Comparison of ENCODE assay signal across 9 cellular contexts in genomic region chr4:26217961-26218676, GRCh38.
A peak's percentile ranks its signal among the peaks of the same experiment; 100 is the strongest.
DNase-seq lines count a peak whose midpoint lies in the region; ATAC-seq, FAIRE-seq and TF ChIP-seq lines count a peak whose summit lies in the region.
"Had no signal": no experiment of that assay in that cellular context is flagged by ENCODE, and none has a peak within 500 bp of the region (broad histone marks: within the 10 kb centered on the region; RNA-seq: fewer than 3 reads in every experiment).

No MANE protein-coding gene starts in this region.

- FAIRE-seq in HepG2 (lab: Jason Lieb, UNC): no peak

- peaks cover 13% of the 10 kb centered on the region; the same call in 1 of the 2 replicates for H3K4me1 ChIP-seq in HepG2 (ENCODE audit: insufficient read depth, low read length)

- no peak for TF ChIP-seq POLR2A in HepG2 (IDR thresholded peaks at IDR 0.05; ENCODE audit: insufficient read depth in 1 of 2, low read depth in 2 of 2, low read length in 2 of 2)
- TF ChIP-seq POLR2A in erythroblast (IDR thresholded peaks at IDR 0.05; ENCODE audit: low read length): no peak

- BruUV-seq in HepG2 (replicated peaks; lab: Mats Ljungman, UMichigan): no TSS peak

- H3K4me3 ChIP-seq in AG10803 (ENCODE audit: low read length): peak overlapping the region; percentile 47
- H3K4me3 ChIP-seq in HepG2 (replicated peaks in 1 of 3; ENCODE audit: insufficient read depth in 1 of 3, low read depth in 2 of 3, low read length in 3 of 3): peak overlapping the region in 1 of 3 experiments; percentile 27; a peak in 1 of 6 replicates

- peak overlapping the region; percentile 60 for H3K4me2 ChIP-seq in HepG2 (ENCODE audit: low read depth, low read length)

- TF ChIP-seq EP300 in HepG2 (IDR thresholded peaks at IDR 0.05; ENCODE audit: low read depth in 2 of 2, low read length in 2 of 2) (no peak), HepG2 (CRISPR knock-in tag; IDR thresholded peaks at IDR 0.05; ENCODE audit: borderline replicate concordance) (no peak)

- in situ Hi-C loops in HepG2 (cut with HindIII; ENCODE audit: extremely low pct_ligation_motif_present, low pct_unique_long_range_greater_than_20kb): no loop called here

- CTCF ChIA-PET in HepG2 (lab: Yijun Ruan, JAX; ENCODE audit: low intra/inter-chr PET ratio, low total read pairs): no interaction called here

- no peaks in the 10 kb centered on the region for H3K36me3 ChIP-seq in HepG2 (replicated peaks in 1 of 2; ENCODE audit: control insufficient read depth in 1 of 2, insufficient read depth in 2 of 2, low read length in 2 of 2)

- ATAC-seq in GM21529 (IDR thresholded peaks at IDR 0.05; ENCODE audit: unreplicated experiment): peak; percentile 81
- ATAC-seq in HepG2: peak; percentile 68

- intact Hi-C loops in HepG2 (cut with micrococcal nuclease; ENCODE audit: unreplicated experiment): no loop called here

- H3K9ac ChIP-seq in HepG2 (ENCODE audit: insufficient read depth, low read depth, low read length): no peak overlapping the region

- POLR2A ChIA-PET in HepG2 (lab: Yijun Ruan, JAX): no interaction called here

- H3K27me3 ChIP-seq in HepG2 (ENCODE audit: control insufficient read depth in 1 of 2, insufficient read depth in 2 of 2, low read length in 2 of 2): peaks cover 0 to 11% of the 10 kb centered on the region in 2 experiments; a peak in 1 of 5 replicates

- H4K20me1 ChIP-seq in HepG2 (ENCODE audit: insufficient read depth, low read length): no peaks in the 10 kb centered on the region

- DNase-seq in AG10803 (ENCODE audit: low read depth): peak; percentile 68
- peak; percentile 76 to 90 for DNase-seq in NOMO-1 (lab: John Stamatoyannopoulos, UW; ENCODE audit: unreplicated experiment in 2 of 2)
- no peak for DNase-seq in HepG2 (ENCODE audit: low spot score)
- DNase-seq in cortex of kidney (lab: John Stamatoyannopoulos, UW): no peak
- no peak for DNase-seq in erythroblast (lab: John Stamatoyannopoulos, UW)
- DNase-seq in NCI-H187 treated with DMSO at 0.1 percent for 48 hours (lab: John Stamatoyannopoulos, UW): no peak
- DNase-seq in mesenteric fat pad (ENCODE audit: low spot score): no peak

- H3K9me3 ChIP-seq in HepG2 (ENCODE audit: low read length): no peaks in the 10 kb centered on the region

- H2AFZ ChIP-seq in HepG2 (ENCODE audit: low read length): no peak overlapping the region

- no peak overlapping the region for H3K27ac ChIP-seq in HepG2 (ENCODE audit: extremely low read length, insufficient read depth, low read length)
- H3K27ac ChIP-seq: C4-2B had no signal

- TF ChIP-seq RAD21 in HepG2 (CRISPR knock-in tag; IDR thresholded peaks at IDR 0.05): no peak

- no peak for TF ChIP-seq CTCF in AG10803 (conservative IDR thresholded peaks at IDR 0.05; ENCODE audit: low read length)
- no peak for TF ChIP-seq CTCF in HepG2 (CRISPR knock-in tag; IDR thresholded peaks at IDR 0.05)

- 17% methylated on average over 12 of the region's 16 CpGs for WGBS in HepG2 (ENCODE audit: low lambda C conversion rate)

- H3K79me2 ChIP-seq in HepG2 (ENCODE audit: insufficient read depth, low read length): no peaks in the 10 kb centered on the region

TF ChIP-seq in HepG2, 621 proteins besides CTCF, POLR2A, EP300 and RAD21:
- TF ChIP-seq ZNF580 (CRISPR knock-in tag; IDR thresholded peaks at IDR 0.05; ENCODE audit: borderline replicate concordance, low read depth): no peak
- TF ChIP-seq KAT8 (CRISPR knock-in tag; IDR thresholded peaks at IDR 0.05): no peak
- TF ChIP-seq GLMP (CRISPR knock-in tag; IDR thresholded peaks at IDR 0.05; ENCODE audit: borderline replicate concordance): no peak
- TF ChIP-seq TRIM24 (CRISPR knock-in tag; IDR thresholded peaks at IDR 0.05): no peak
- TF ChIP-seq ZNF460 (CRISPR knock-in tag; IDR thresholded peaks at IDR 0.05; ENCODE audit: borderline replicate concordance): no peak
- no peak for TF ChIP-seq ZC3H4 (CRISPR knock-in tag; IDR thresholded peaks at IDR 0.05; ENCODE audit: borderline replicate concordance)
- no peak for TF ChIP-seq TRIM22 (IDR thresholded peaks at IDR 0.05)
- no peak for TF ChIP-seq KDM1A (CRISPR knock-in tag; IDR thresholded peaks at IDR 0.05)
- no peak for TF ChIP-seq NR2F1 (CRISPR knock-in tag; IDR thresholded peaks at IDR 0.05)
- no peak for TF ChIP-seq FOXA3 (CRISPR knock-in tag; IDR thresholded peaks at IDR 0.05)
- no peak for TF ChIP-seq ZZZ3 (CRISPR knock-in tag; IDR thresholded peaks at IDR 0.05; ENCODE audit: borderline replicate concordance)
- TF ChIP-seq ELF3 (CRISPR knock-in tag; IDR thresholded peaks at IDR 0.05): no peak
- TF ChIP-seq ZNF746 (CRISPR knock-in tag; IDR thresholded peaks at IDR 0.05): no peak

Comparison
In these comparisons a context has a peak if more than half of its experiments do, and no peak if none do; other contexts are left out.
1. DNase-seq: peak in AG10803 (single experiment) and NOMO-1 (2 of 2); none in HepG2 (single experiment), cortex of kidney (single experiment), erythroblast (0 of 2), NCI-H187 treated with DMSO at 0.1 percent for 48 hours (single experiment) and mesenteric fat pad (single experiment).